9 cellular contexts compared by ENCODE assay signal in the genomic region with DNA sequence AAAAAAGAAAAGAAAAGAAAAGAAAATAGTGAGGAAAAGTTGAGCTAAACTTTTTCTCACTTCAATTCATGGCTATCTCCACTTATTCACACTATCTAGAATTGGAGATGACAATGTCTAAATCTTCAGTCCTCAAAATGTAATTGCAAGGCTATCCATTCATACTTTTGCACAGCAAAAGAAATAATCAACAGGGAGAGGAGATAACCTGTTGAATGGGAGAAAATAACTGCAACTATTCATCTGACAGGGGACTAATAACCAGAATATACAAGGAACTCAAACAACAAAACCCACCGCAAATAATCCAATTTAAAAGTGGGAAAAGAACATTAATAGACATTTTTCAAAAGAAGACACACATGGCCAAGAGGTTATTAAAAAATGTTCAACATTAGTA.
"Had no signal": no experiment of that assay in that cellular context is flagged by ENCODE, and none has a peak within 500 bp of the region (broad histone marks: within the 10 kb centered on the region; RNA-seq: fewer than 3 reads in every experiment).

No MANE protein-coding gene starts in this region.

- H3K27ac ChIP-seq: GM23248, HL-60 had no signal

- H3K9ac ChIP-seq: GM23248 had no signal

- ATAC-seq: HCT116, HepG2 had no signal

- H2AFZ ChIP-seq: GM23248 had no signal

- H3K9me3 ChIP-seq: HAP-1 had no signal

- H3K36me3 ChIP-seq: HAP-1 had no signal

- H3K9me3 Mint-ChIP-seq: IgD-negative memory B cell had no signal

- H3K4me3 Mint-ChIP-seq: IgD-negative memory B cell had no signal

- DNase-seq: GM23248, GOT3, H7, KBM-7 had no signal

- H3K27me3 Mint-ChIP-seq: IgD-negative memory B cell had no signal

- H3K4me3 ChIP-seq: GM23248, HAP-1 had no signal
